Comparison of ENCODE assay signal across 8 cellular contexts in the genomic region with DNA sequence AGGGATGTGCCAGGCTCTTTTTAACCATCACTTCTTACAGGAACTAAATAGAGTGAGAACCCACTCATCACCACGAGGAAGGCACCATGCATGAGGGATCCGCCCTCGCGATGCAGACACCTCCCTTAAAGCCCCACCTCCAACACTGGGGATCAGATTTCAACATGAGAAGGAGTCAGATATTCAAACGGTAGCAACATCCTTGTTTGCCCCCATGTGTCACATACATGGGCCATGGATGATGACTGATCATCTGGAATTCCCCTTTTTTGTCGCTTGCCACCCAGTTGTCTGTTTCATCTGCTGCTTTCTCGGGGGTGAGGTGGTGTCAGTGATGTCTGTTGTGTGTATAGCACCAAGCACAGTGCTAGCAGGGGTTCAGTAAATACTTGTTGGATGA. TPM values are rescaled to one million over a fixed set of nuclear protein-coding genes. Genes with fewer than 3 reads are reported as not detected.
DNase-seq lines count a peak whose midpoint lies in the region; ATAC-seq and TF ChIP-seq lines count a peak whose summit lies in the region.

No MANE protein-coding gene starts in this region.

- no peak overlapping the region for H3K56ac ChIP-seq in mesendoderm (ENCODE audit: low read length)

- peaks cover 0 to 81% (median 65%) of the 10 kb centered on the region in 11 experiments; a peak in 19 of 22 replicates for H3K36me3 ChIP-seq in BLaER1 treated with 17β-estradiol and CSF1 and Interleukin-3, amounts not matched to agents 10 nM and 100 nM
- H3K36me3 ChIP-seq in heart right ventricle, result no peaks in the 10 kb centered on the region
- H3K36me3 ChIP-seq in mesendoderm (ENCODE audit: control insufficient read depth, insufficient read depth, low read length), result no peaks in the 10 kb centered on the region

- intact Hi-C loops in heart right ventricle (cut with DNase I), result loop anchor here in 1 of 10 donors (5.0 kb wide), 1 partner anchor 85 kb away; no protein-coding TSS in a partner anchor

- no peak overlapping the region for H2BK15ac ChIP-seq in mesendoderm (replicated peaks; ENCODE audit: low read depth)

- peak overlapping the region; percentile 75 to 88 for H3K4me3 Mint-ChIP-seq in activated T-cell treated with anti-CD3 and anti-CD28 coated beads, Interleukin-2, amount 50 U/mL, for 72 hours

- peaks cover 9 to 31% of the 10 kb centered on the region in 2 donors for H3K36me3 Mint-ChIP-seq in activated T-cell treated with anti-CD3 and anti-CD28 coated beads, Interleukin-2, amount 50 U/mL, for 72 hours (ENCODE audit: insufficient read depth in 2 of 2)

- H4K20me1 ChIP-seq in BLaER1 treated with 17β-estradiol and CSF1 and Interleukin-3, amounts not matched to agents 10 nM and 100 nM, result peaks cover 0 to 28% (median 0%) of the 10 kb centered on the region in 11 experiments; a peak in 4 of 22 replicates

- no peaks in the 10 kb centered on the region for H3K27me3 ChIP-seq in BLaER1 treated with 17β-estradiol and CSF1 and Interleukin-3, amounts not matched to agents 10 nM and 100 nM
- H3K27me3 ChIP-seq in heart right ventricle (no peaks in the 10 kb centered on the region), mesendoderm (ENCODE audit: insufficient read depth, low read length, poor library complexity) (no peaks in the 10 kb centered on the region)

- DNase-seq in activated T-cell treated with anti-CD3 and anti-CD28 coated beads, Interleukin-2, amount 50 U/mL, for 72 hours, result peak; percentile 78 to 79
- DNase-seq in stimulated activated CD4-positive, alpha-beta T cell treated with anti-CD3 and anti-CD28 coated beads, Interleukin-2, amount 100 ng/mL, for 4 hours (ENCODE audit: low read depth), result peak; percentile 66
- DNase-seq in heart right ventricle (no peak), NCI-H526 treated with DMSO at 0.1 percent for 48 hours (lab: John Stamatoyannopoulos, UW) (no peak), mesendoderm (no peak)

- H3K27ac ChIP-seq in BLaER1 treated with 17β-estradiol and CSF1 and Interleukin-3, amounts not matched to agents 10 nM and 100 nM, result peak overlapping the region in 9 of 11 experiments; percentile 1 to 100 (median 98); a peak in 16 of 22 replicates
- H3K27ac ChIP-seq in heart right ventricle, result peak overlapping the region in 1 of 10 donors; percentile 11
- no peak overlapping the region for H3K27ac ChIP-seq in mesendoderm (ENCODE audit: low read depth, low read length)

- H2BK5ac ChIP-seq in mesendoderm (ENCODE audit: low read length), result no peak overlapping the region

- no peak overlapping the region for H4K5ac ChIP-seq in mesendoderm (ENCODE audit: low read length)

- no peak overlapping the region for H2BK120ac ChIP-seq in mesendoderm (ENCODE audit: low read depth, low read length)

- no peak for TF ChIP-seq CTCF in heart right ventricle (IDR thresholded peaks at IDR 0.05)

- H3K79me2 ChIP-seq in mesendoderm (ENCODE audit: control insufficient read depth, insufficient read depth, low read length), result peaks cover 76% of the 10 kb centered on the region

- peaks cover 0 to 55% (median 29%) of the 10 kb centered on the region in 11 experiments; a peak in 13 of 22 replicates for H3K9me3 ChIP-seq in BLaER1 treated with 17β-estradiol and CSF1 and Interleukin-3, amounts not matched to agents 10 nM and 100 nM (replicated peaks in 1 of 11)
- no peaks in the 10 kb centered on the region for H3K9me3 ChIP-seq in heart right ventricle

- no peaks in the 10 kb centered on the region for H3K9me3 Mint-ChIP-seq in activated T-cell treated with anti-CD3 and anti-CD28 coated beads, Interleukin-2, amount 50 U/mL, for 72 hours

- peak overlapping the region in 3 of 10 experiments; percentile 2 to 45 (median 31); a peak in 3 of 20 replicates for H3K4me3 ChIP-seq in BLaER1 treated with 17β-estradiol and CSF1 and Interleukin-3, amounts not matched to agents 10 nM and 100 nM
- H3K4me3 ChIP-seq in heart right ventricle (no peak overlapping the region), mesendoderm (ENCODE audit: low read length) (no peak overlapping the region)

- H3K27me3 Mint-ChIP-seq in activated T-cell treated with anti-CD3 and anti-CD28 coated beads, Interleukin-2, amount 50 U/mL, for 72 hours (ENCODE audit: low read depth), result no peaks in the 10 kb centered on the region

- H2AK5ac ChIP-seq in mesendoderm (ENCODE audit: low read length), result no peak overlapping the region

- peak overlapping the region in 2 of 11 experiments; percentile 7 to 28; a peak in 3 of 22 replicates for H3K9ac ChIP-seq in BLaER1 treated with 17β-estradiol and CSF1 and Interleukin-3, amounts not matched to agents 10 nM and 100 nM
- H3K9ac ChIP-seq in mesendoderm (ENCODE audit: low read length), result no peak overlapping the region

- H3K4me1 Mint-ChIP-seq in activated T-cell treated with anti-CD3 and anti-CD28 coated beads, Interleukin-2, amount 50 U/mL, for 72 hours (ENCODE audit: low read depth), result peaks cover 100% of the 10 kb centered on the region

- no peak overlapping the region for H3K4ac ChIP-seq in mesendoderm (ENCODE audit: low read depth, low read length)

- peak overlapping the region; percentile 97 for H3K27ac Mint-ChIP-seq in activated T-cell treated with anti-CD3 and anti-CD28 coated beads, Interleukin-2, amount 50 U/mL, for 72 hours

- H3K4me2 ChIP-seq in BLaER1 treated with 17β-estradiol and CSF1 and Interleukin-3, amounts not matched to agents 10 nM and 100 nM, result peak overlapping the region; percentile 80 to 99 (median 95); a peak in 20 of 22 replicates
- no peak overlapping the region for H3K4me2 ChIP-seq in mesendoderm (ENCODE audit: low read length)

- H3K79me1 ChIP-seq in mesendoderm (ENCODE audit: low read length), result peaks cover 42% of the 10 kb centered on the region

- 76 to 78% methylated on average over 7 of the region's 7 CpGs for WGBS in heart right ventricle, 2 donors
- WGBS in mesendoderm (ENCODE audit: extremely low coverage, insufficient coverage, low lambda C conversion rate), result no CpG with 5 or more reads among the region's 7 CpGs

- H3K4me1 ChIP-seq in BLaER1 treated with 17β-estradiol and CSF1 and Interleukin-3, amounts not matched to agents 10 nM and 100 nM, result peaks cover 49 to 78% (median 75%) of the 10 kb centered on the region in 10 experiments
- H3K4me1 ChIP-seq in heart right ventricle (peaks cover 6 to 83% (median 75%) of the 10 kb centered on the region in 9 donors), mesendoderm (ENCODE audit: control insufficient read depth, low read depth, low read length) (peaks cover 11% of the 10 kb centered on the region)

- ATAC-seq in GM19467 (IDR thresholded peaks at IDR 0.05; ENCODE audit: unreplicated experiment), result peak; percentile 51
- peak; percentile 36 for ATAC-seq in HG03575 (IDR thresholded peaks at IDR 0.05; ENCODE audit: extremely low read depth, insufficient number of reproducible peaks, low FRiP score, unreplicated experiment)
- peak; percentile 84 to 88 for ATAC-seq in activated T-cell treated with anti-CD3 and anti-CD28 coated beads, Interleukin-2, amount 50 U/mL, for 72 hours (replicated peaks in 1 of 2)
- no peak for ATAC-seq in heart right ventricle

- no peak overlapping the region for H3K18ac ChIP-seq in mesendoderm (ENCODE audit: low read length)

- no peak overlapping the region for H3K23ac ChIP-seq in mesendoderm (ENCODE audit: low read length)

- no peak overlapping the region for H4K8ac ChIP-seq in mesendoderm (ENCODE audit: low read depth, low read length)

RNA-seq across cellular contexts. Expression of a gene that starts 57.9 kb away (rescaled TPM):
- 100 to 1,000 TPM; 159 to 161 TPM for total RNA-seq in activated T-cell treated with anti-CD3 and anti-CD28 coated beads, Interleukin-2, amount 50 U/mL, for 72 hours
- 10 to 100 TPM; 21.1 to 45.1 (median 29.9) TPM for total RNA-seq in heart right ventricle
- polyA plus RNA-seq in heart right ventricle, result 10 to 100 TPM; 18.5 to 20.8 TPM
- 76.8 TPM for polyA plus RNA-seq in mesendoderm (2013, experiment 1 of 2)
- polyA plus RNA-seq in mesendoderm (2013, experiment 2 of 2), result 75.2 TPM

Comparison
In these comparisons a context has a peak if more than half of its experiments do, and no peak if none do; other contexts are left out.
1. ATAC-seq: peak in GM19467 (single experiment), HG03575 (single experiment) and activated T-cell treated with anti-CD3 and anti-CD28 coated beads, Interleukin-2, amount 50 U/mL, for 72 hours (2 of 2); none in heart right ventricle (0 of 8).
2. DNase-seq: peak in activated T-cell treated with anti-CD3 and anti-CD28 coated beads, Interleukin-2, amount 50 U/mL, for 72 hours (2 of 2) and stimulated activated CD4-positive, alpha-beta T cell treated with anti-CD3 and anti-CD28 coated beads, Interleukin-2, amount 100 ng/mL, for 4 hours (single experiment); none in heart right ventricle (0 of 2), NCI-H526 treated with DMSO at 0.1 percent for 48 hours (single experiment) and mesendoderm (single experiment).